In the genomic region with DNA sequence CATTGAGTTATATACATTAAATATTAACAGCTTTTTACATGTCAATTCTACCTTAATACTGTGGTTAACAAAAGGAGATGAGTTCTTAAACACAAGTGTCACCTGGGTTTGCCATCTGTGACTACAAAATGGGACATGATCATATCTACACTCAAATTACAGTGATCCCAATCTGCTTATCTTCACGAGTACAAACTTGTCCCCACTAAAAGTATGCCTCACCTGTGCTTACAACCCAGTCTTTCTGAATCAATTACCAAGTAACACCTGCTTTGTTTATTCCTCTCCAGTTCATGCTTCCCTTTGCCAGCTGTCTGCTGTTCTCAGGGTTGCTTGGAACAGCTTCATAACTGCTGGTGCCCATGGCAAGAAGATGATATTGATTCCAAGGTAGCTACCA, we compare ENCODE assay signal across 17 cellular contexts. TPM values are rescaled to one million over a fixed set of nuclear protein-coding genes. Genes with fewer than 3 reads are reported as not detected.
DNase-seq lines count a peak whose midpoint lies in the region; ATAC-seq and TF ChIP-seq lines count a peak whose summit lies in the region.
"Had no signal": no experiment of that assay in that cellular context is flagged by ENCODE, and none has a peak within 500 bp of the region (broad histone marks: within the 10 kb centered on the region; RNA-seq: fewer than 3 reads in every experiment).

No MANE protein-coding gene starts in this region.

- H3K36me3 ChIP-seq in thymus (ENCODE audit: control insufficient read depth, insufficient read depth): peaks cover 12% of the 10 kb centered on the region
- H3K36me3 ChIP-seq: BLaER1 had no signal

- peak overlapping the region; percentile 67 for H3K4me3 ChIP-seq in thymus (ENCODE audit: low read length)
- H3K4me3 ChIP-seq: BLaER1, GM23338 had no signal

- ATAC-seq in HG03039 (IDR thresholded peaks at IDR 0.05; ENCODE audit: unreplicated experiment): no peak
- ATAC-seq: GM23338, HCT116 had no signal

- DNase-seq in NCI-H2171 treated with DMSO at 0.1 percent for 48 hours (lab: John Stamatoyannopoulos, UW): peak; percentile 4
- DNase-seq in NCI-H2171 (lab: John Stamatoyannopoulos, UW): no peak
- DNase-seq in NCI-H1105 (lab: John Stamatoyannopoulos, UW): peak; percentile 96
- DNase-seq in NCI-H774 (lab: John Stamatoyannopoulos, UW): peak; percentile 59
- DNase-seq in nephron progenitor cell: no peak
- no peak for DNase-seq in MV-4-11 (lab: John Stamatoyannopoulos, UW)
- DNase-seq: 8988T; CD4-positive, alpha-beta memory T cell; DMS53; HFFc6 had no signal

- H3K27me3 Mint-ChIP-seq in nephron progenitor cell (ENCODE audit: low read depth, poor library complexity): peaks cover 8% of the 10 kb centered on the region

- H3K4me1 Mint-ChIP-seq in nephron progenitor cell: no peaks in the 10 kb centered on the region
- H3K4me1 Mint-ChIP-seq: CD4-positive, alpha-beta memory T cell had no signal

- no peak for TF ChIP-seq CTCF in nephron progenitor cell (IDR thresholded peaks at IDR 0.05)

- WGBS in thymus: 7% methylated on average over 1 of the region's 1 CpG

- no peak overlapping the region for H3K27ac Mint-ChIP-seq in nephron progenitor cell
- H3K27ac Mint-ChIP-seq: CD14-positive monocyte; CD4-positive, alpha-beta memory T cell; GM23338; HFFc6 had no signal

- no peaks in the 10 kb centered on the region for H3K36me3 Mint-ChIP-seq in nephron progenitor cell (ENCODE audit: low read depth)
- H3K36me3 Mint-ChIP-seq: CD14-positive monocyte; CD4-positive, alpha-beta memory T cell had no signal

- peaks cover 29% of the 10 kb centered on the region for H3K4me1 ChIP-seq in thymus (ENCODE audit: control insufficient read depth, insufficient read depth, low read length)
- H3K4me1 ChIP-seq: BLaER1 had no signal

- H3K9me3 ChIP-seq in thymus (ENCODE audit: control insufficient read depth): no peaks in the 10 kb centered on the region
- H3K9me3 ChIP-seq: BLaER1 had no signal

- peak overlapping the region; percentile 91 for H3K27ac ChIP-seq in thymus (ENCODE audit: low read depth)
- H3K27ac ChIP-seq: BLaER1 had no signal

- H3K4me3 Mint-ChIP-seq in nephron progenitor cell: no peak overlapping the region
- H3K4me3 Mint-ChIP-seq: CD14-positive monocyte; CD4-positive, alpha-beta memory T cell; GM23338; HFFc6 had no signal

- H3K9me3 Mint-ChIP-seq in nephron progenitor cell: no peaks in the 10 kb centered on the region

- H3K27me3 ChIP-seq in thymus (ENCODE audit: control insufficient read depth, insufficient read depth): no peaks in the 10 kb centered on the region
- H3K27me3 ChIP-seq: BLaER1 had no signal

RNA-seq across cellular contexts. Expression of gene CD1E, which starts 8.8 kb away (rescaled TPM):
- polyA plus RNA-seq in thymus: 154 TPM
- polyA plus RNA-seq: AG04450; CD4-positive, alpha-beta memory T cell; GM23338 had no signal

RNA-seq across cellular contexts. Expression of gene CD1B, which starts 31.2 kb away (rescaled TPM):
- polyA plus RNA-seq in thymus: 44.2 TPM
- polyA plus RNA-seq: AG04450; CD4-positive, alpha-beta memory T cell; GM23338 had no signal

RNA-seq across cellular contexts. Expression of gene OR10T2, which starts 36.8 kb away (rescaled TPM):
- 0.02 TPM for polyA plus RNA-seq in thymus
- polyA plus RNA-seq: AG04450; CD14-positive monocyte; CD4-positive, alpha-beta memory T cell; GM23338 had no signal

Comparison
In these comparisons a context has a peak if more than half of its experiments do, and no peak if none do; other contexts are left out.
1. DNase-seq: peak in NCI-H2171 treated with DMSO at 0.1 percent for 48 hours (single experiment), NCI-H1105 (single experiment) and NCI-H774 (single experiment); none in NCI-H2171 (single experiment), nephron progenitor cell (single experiment) and MV-4-11 (single experiment).